In the genomic region with DNA sequence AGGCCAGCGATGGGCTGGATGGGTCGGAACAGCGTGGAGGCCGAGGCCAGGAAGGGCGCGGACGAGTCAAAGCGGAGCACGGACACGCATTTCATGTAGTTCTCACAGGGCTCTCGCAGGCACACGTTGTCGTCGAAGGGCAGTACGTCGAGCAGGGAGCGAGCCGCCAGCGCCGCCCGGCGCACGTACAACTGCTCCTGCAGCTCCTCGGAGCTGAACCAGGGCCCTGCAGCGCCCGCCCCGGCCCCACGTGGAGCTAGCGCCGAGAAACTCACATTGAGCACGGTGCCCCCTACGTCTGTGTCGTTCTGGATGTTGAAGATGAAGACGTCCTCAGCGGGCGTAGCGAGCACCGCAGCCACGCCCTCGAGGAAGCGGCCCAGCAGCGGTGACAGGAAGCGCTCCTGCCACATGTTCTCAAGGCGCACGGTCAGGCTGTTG, we compare ENCODE assay signal across 9 cellular contexts. TPM values are rescaled to one million over a fixed set of nuclear protein-coding genes. Genes with fewer than 3 reads are reported as not detected.
DNase-seq lines count a peak whose midpoint lies in the region; ATAC-seq, FAIRE-seq and TF ChIP-seq lines count a peak whose summit lies in the region.
"Had no signal": no experiment of that assay in that cellular context is flagged by ENCODE, and none has a peak within 500 bp of the region (broad histone marks: within the 10 kb centered on the region; RNA-seq: fewer than 3 reads in every experiment).

No MANE protein-coding gene starts in this region.

- H3K27ac Mint-ChIP-seq in CD8-positive, alpha-beta memory T cell, result peak overlapping the region in 7 of 8 donors; percentile 45 to 82 (median 75)
- peak overlapping the region; percentile 34 to 65 for H3K27ac Mint-ChIP-seq in T-cell

- TF ChIP-seq CTCF in endothelial cell of umbilical vein (IDR thresholded peaks at IDR 0.05; ENCODE audit: extremely low read depth in 1 of 2, insufficient read depth in 1 of 2, low read depth in 1 of 2, low read length in 2 of 2), result no peak
- TF ChIP-seq CTCF in gastrocnemius medialis (IDR thresholded peaks at IDR 0.05 in 4 of 5, conservative IDR thresholded peaks at IDR 0.05 in 1 of 5), result no peak

- no peaks in the 10 kb centered on the region for H3K36me3 ChIP-seq in CD8-positive, alpha-beta memory T cell (ENCODE audit: insufficient read depth, low read length)
- H3K36me3 ChIP-seq in endothelial cell of umbilical vein (ENCODE audit: control insufficient read depth in 2 of 2, extremely low read depth in 1 of 2, insufficient read depth in 2 of 2, low read length in 2 of 2) (no peaks in the 10 kb centered on the region), gastrocnemius medialis (no peaks in the 10 kb centered on the region)

- H3K27ac ChIP-seq in CD8-positive, alpha-beta memory T cell (ENCODE audit: low read depth, low read length), result peak overlapping the region; percentile 57
- H3K27ac ChIP-seq in endothelial cell of umbilical vein (ENCODE audit: insufficient read depth, low read depth, low read length) (no peak overlapping the region), gastrocnemius medialis (peak overlapping the region; percentile 35 to 84 (median 62))

- peak overlapping the region; percentile 67 to 91 (median 75) for H3K4me3 Mint-ChIP-seq in CD8-positive, alpha-beta memory T cell
- H3K4me3 Mint-ChIP-seq in T-cell, result peak overlapping the region; percentile 65 to 74 (median 72)

- in situ Hi-C loops in gastrocnemius medialis (cut with MboI; ENCODE audit: low sequenced_read_pairs in 4 of 4), result no loop called here

- peak overlapping the region; percentile 35 for H3K4me2 ChIP-seq in endothelial cell of umbilical vein (ENCODE audit: insufficient read depth, low read length)

- CTCF ChIA-PET in CD8-positive, alpha-beta memory T cell (lab: Charles Lee), result interaction anchor here (1.0 to 3.3 kb wide), 5 partner anchors 17 to 256 kb away, joined by 3 to 15 read pairs (median 4); a partner anchor contains a TSS
- CTCF ChIA-PET in T-cell (lab: Charles Lee) (interaction anchor here in 1 of 2 donors (0.6 kb wide), 1 partner anchor 497 kb away, joined by 3 read pairs; no protein-coding TSS in a partner anchor), endothelial cell of umbilical vein (lab: Charles Lee) (interaction anchor here (0.7 to 5.1 kb wide), 6 partner anchors 12 to 257 kb away, joined by 3 to 32 read pairs (median 3); a partner anchor contains a TSS)

- POLR2A ChIA-PET in CD8-positive, alpha-beta memory T cell (lab: Charles Lee), result interaction anchor here (1.0 kb wide), 1 partner anchor 21 kb away, joined by 4 read pairs; a partner anchor contains a TSS
- POLR2A ChIA-PET in T-cell (lab: Charles Lee), result no interaction called here
- POLR2A ChIA-PET in endothelial cell of umbilical vein (lab: Charles Lee), result no interaction called here

- dilution Hi-C loops in endothelial cell of umbilical vein (cut with MboI; ENCODE audit: extremely low pct_ligation_motif_present, low sequenced_read_pairs), result no loop called here

- no peaks in the 10 kb centered on the region for H3K79me2 ChIP-seq in endothelial cell of umbilical vein (ENCODE audit: control insufficient read depth, insufficient read depth, low read length)

- H3K9me3 ChIP-seq in CD8-positive, alpha-beta memory T cell (ENCODE audit: low read length), result no peaks in the 10 kb centered on the region
- H3K9me3 ChIP-seq in endothelial cell of umbilical vein (replicated peaks; ENCODE audit: control insufficient read depth, insufficient read depth, low read length), result no peaks in the 10 kb centered on the region
- H3K9me3 ChIP-seq in gastrocnemius medialis, result no peaks in the 10 kb centered on the region

- peaks cover 4 to 36% (median 7%) of the 10 kb centered on the region in 3 donors for H3K4me1 Mint-ChIP-seq in CD8-positive, alpha-beta memory T cell
- peaks cover 0 to 26% (median 15%) of the 10 kb centered on the region in 3 donors for H3K4me1 Mint-ChIP-seq in T-cell

- FAIRE-seq in endothelial cell of umbilical vein (lab: Jason Lieb, UNC) (no peak), HTR-8/SVneo (lab: Jason Lieb, UNC) (no peak), GM12891 (lab: Jason Lieb, UNC) (no peak)

- H3K9me1 ChIP-seq in endothelial cell of umbilical vein (replicated peaks; ENCODE audit: control insufficient read depth, extremely low read depth, insufficient read depth, low read length), result no peaks in the 10 kb centered on the region

- intact Hi-C loops in endothelial cell of umbilical vein (cut with micrococcal nuclease), result loop anchor here (1.0 to 2.0 kb wide), 5 partner anchors 22 to 256 kb away; a partner anchor contains a TSS
- intact Hi-C loops in gastrocnemius medialis (cut with DNase I; ENCODE audit: low total_unique reads), result loop anchor here (1.0 kb wide), 1 partner anchor 22 kb away; a partner anchor contains a TSS

- H3K4me1 ChIP-seq in CD8-positive, alpha-beta memory T cell (ENCODE audit: insufficient read depth, low read length), result peaks cover 19% of the 10 kb centered on the region
- peaks cover 7% of the 10 kb centered on the region for H3K4me1 ChIP-seq in endothelial cell of umbilical vein (ENCODE audit: control insufficient read depth, extremely low read depth, insufficient read depth, low read length)
- H3K4me1 ChIP-seq in gastrocnemius medialis, result peaks cover 0 to 16% of the 10 kb centered on the region in 2 donors

- ATAC-seq in T-cell (replicated peaks in 1 of 4) (peak in 1 of 4 experiments; percentile 15), gastrocnemius medialis (no peak)

- TF ChIP-seq POLR2A in endothelial cell of umbilical vein (IDR thresholded peaks at IDR 0.05; ENCODE audit: low read depth, low read length) (no peak), gastrocnemius medialis (IDR thresholded peaks at IDR 0.05) (no peak), GM12891 (IDR thresholded peaks at IDR 0.05; ENCODE audit: low read depth, low read length) (no peak)

- H3K36me3 Mint-ChIP-seq in CD8-positive, alpha-beta memory T cell, result peaks cover 0 to 7% (median 1%) of the 10 kb centered on the region in 3 donors
- no peaks in the 10 kb centered on the region for H3K36me3 Mint-ChIP-seq in T-cell

- H2AFZ ChIP-seq in endothelial cell of umbilical vein (ENCODE audit: low read depth, low read length), result peak overlapping the region; percentile 92

- no peak overlapping the region for H3K9ac ChIP-seq in endothelial cell of umbilical vein (replicated peaks; ENCODE audit: extremely low read depth, insufficient read depth, low read length)

- peaks cover 1% of the 10 kb centered on the region for H3K27me3 ChIP-seq in CD8-positive, alpha-beta memory T cell (ENCODE audit: insufficient read depth, low read length, poor library complexity, severe bottlenecking)
- H3K27me3 ChIP-seq in endothelial cell of umbilical vein (ENCODE audit: control insufficient read depth in 2 of 2, insufficient read depth in 2 of 2, low read length in 2 of 2), result peaks cover 0 to under 1% of the 10 kb centered on the region in 2 experiments
- peaks cover 3 to 13% (median 10%) of the 10 kb centered on the region in 3 donors for H3K27me3 ChIP-seq in gastrocnemius medialis

- BruUV-seq in endothelial cell of umbilical vein (replicated peaks; lab: Mats Ljungman, UMichigan), result no TSS peak

- peaks cover 3 to 9% of the 10 kb centered on the region in 2 donors for H3K27me3 Mint-ChIP-seq in CD8-positive, alpha-beta memory T cell
- H3K27me3 Mint-ChIP-seq in T-cell, result peaks cover 12 to 16% of the 10 kb centered on the region in 2 donors

- H4K20me1 ChIP-seq in endothelial cell of umbilical vein (replicated peaks; ENCODE audit: control insufficient read depth, extremely low read depth, insufficient read depth, low read length), result no peaks in the 10 kb centered on the region

- peak in 4 of 5 donors; percentile 20 to 64 (median 32) for DNase-seq in CD8-positive, alpha-beta memory T cell
- DNase-seq in T-cell (peak in 27 of 34 experiments; percentile 15 to 52 (median 28)), endothelial cell of umbilical vein (ENCODE audit: low read depth, low spot score) (no peak), gastrocnemius medialis (no peak), NCI-H524 treated with DMSO at 0.1 percent for 48 hours (lab: John Stamatoyannopoulos, UW) (no peak), HTR-8/SVneo (ENCODE audit: insufficient read length, low spot score) (no peak), DMS53 (lab: John Stamatoyannopoulos, UW) (no peak), GM12891 (ENCODE audit: insufficient read length, low spot score) (no peak)

- peak overlapping the region; percentile 53 for H3K4me3 ChIP-seq in CD8-positive, alpha-beta memory T cell (ENCODE audit: low read length)
- H3K4me3 ChIP-seq in endothelial cell of umbilical vein (replicated peaks in 1 of 3; ENCODE audit: insufficient read depth in 1 of 3, low read depth in 1 of 3, low read length in 3 of 3), result peak overlapping the region in 2 of 3 experiments; percentile 18 to 46
- H3K4me3 ChIP-seq in gastrocnemius medialis, result peak overlapping the region; percentile 56 to 89 (median 64)

- peaks cover 0 to 1% (median 0%) of the 10 kb centered on the region in 5 donors for H3K9me3 Mint-ChIP-seq in CD8-positive, alpha-beta memory T cell
- H3K9me3 Mint-ChIP-seq in T-cell, result no peaks in the 10 kb centered on the region

RNA-seq across cellular contexts. Expression of a gene that starts 5.8 kb away (rescaled TPM):
- 10 to 100 TPM; 19.3 TPM for total RNA-seq in CD8-positive, alpha-beta memory T cell
- 0.41 TPM for polyA plus RNA-seq in CD8-positive, alpha-beta memory T cell
- total RNA-seq in T-cell (1 to 10 TPM; 5.6 to 7.4 (median 6.2) TPM), endothelial cell of umbilical vein (0.46 and 0.71 TPM in 2 replicates), gastrocnemius medialis (under 1 TPM in 3 of 4 donors, not detected in 1; 0.02 to 0.25 (median 0.05) TPM)
- 0.25 and 0.32 TPM in 2 replicates for polyA plus RNA-seq in endothelial cell of umbilical vein
- 0.12 and 0.16 TPM in 2 replicates for polyA plus RNA-seq in endothelial cell of umbilical vein (2011; cell fraction: cytosol; rRNA removed)
- polyA plus RNA-seq in endothelial cell of umbilical vein (2011; cell fraction: nucleus; rRNA removed), result 0.90 and 1.2 TPM in 2 replicates
- 0.24 and 0.37 TPM in 2 replicates for polyA plus RNA-seq in endothelial cell of umbilical vein (2012)
- polyA minus RNA-seq in endothelial cell of umbilical vein, result 0.36 and 0.76 TPM in 2 replicates
- polyA minus RNA-seq in endothelial cell of umbilical vein (2011; cell fraction: cytosol; rRNA and poly(A)+ RNA removed), result 3.7 TPM
- 0.82 and 1.0 TPM in 2 replicates for polyA minus RNA-seq in endothelial cell of umbilical vein (2011; cell fraction: nucleus; rRNA and poly(A)+ RNA removed)
- polyA plus RNA-seq in GM12891 (2012; ENCODE audit: low read depth, missing spikeins), result 0.35 TPM

RNA-seq across cellular contexts. Expression of a gene that starts 21.6 kb away (rescaled TPM):
- 10 to 100 TPM; 26.4 to 28.6 TPM for total RNA-seq in CD8-positive, alpha-beta memory T cell
- 4.9 TPM for polyA plus RNA-seq in CD8-positive, alpha-beta memory T cell
- 10 to 100 TPM; 16.2 to 36.4 (median 29.2) TPM for total RNA-seq in T-cell
- total RNA-seq in endothelial cell of umbilical vein, result 32.2 and 34.8 TPM in 2 replicates
- 31.0 and 35.3 TPM in 2 replicates for polyA plus RNA-seq in endothelial cell of umbilical vein
- 11.0 and 13.2 TPM in 2 replicates for polyA plus RNA-seq in endothelial cell of umbilical vein (2011; cell fraction: cytosol; rRNA removed)
- 277 and 301 TPM in 2 replicates for polyA plus RNA-seq in endothelial cell of umbilical vein (2011; cell fraction: nucleus; rRNA removed)
- polyA plus RNA-seq in endothelial cell of umbilical vein (2012), result 16.9 and 17.3 TPM in 2 replicates
- polyA minus RNA-seq in endothelial cell of umbilical vein, result 19.7 and 30.4 TPM in 2 replicates
- 16.7 TPM for polyA minus RNA-seq in endothelial cell of umbilical vein (2011; cell fraction: cytosol; rRNA and poly(A)+ RNA removed)
- 43.9 and 50.3 TPM in 2 replicates for polyA minus RNA-seq in endothelial cell of umbilical vein (2011; cell fraction: nucleus; rRNA and poly(A)+ RNA removed)
- 10 to 100 TPM in 2 of 4 donors, 1 to 10 TPM in 2; 6.1 to 17.3 (median 10.1) TPM for total RNA-seq in gastrocnemius medialis
- 6.7 TPM for polyA plus RNA-seq in GM12891 (2012; ENCODE audit: low read depth, missing spikeins)

RNA-seq across cellular contexts. Expression of a gene that starts 28.9 kb away (rescaled TPM):
- 10 to 100 TPM; 29.2 to 30.2 TPM for total RNA-seq in CD8-positive, alpha-beta memory T cell
- 11.0 TPM for polyA plus RNA-seq in CD8-positive, alpha-beta memory T cell
- total RNA-seq in T-cell (10 to 100 TPM; 17.4 to 23.4 (median 20.4) TPM), endothelial cell of umbilical vein (12.8 and 13.4 TPM in 2 replicates), gastrocnemius medialis (10 to 100 TPM; 13.2 to 33.1 (median 19.4) TPM)
- 19.1 and 26.2 TPM in 2 replicates for polyA plus RNA-seq in endothelial cell of umbilical vein
- 9.7 and 12.6 TPM in 2 replicates for polyA plus RNA-seq in endothelial cell of umbilical vein (2011; cell fraction: cytosol; rRNA removed)
- 19.1 and 21.3 TPM in 2 replicates for polyA plus RNA-seq in endothelial cell of umbilical vein (2011; cell fraction: nucleus; rRNA removed)
- 9.0 and 9.2 TPM in 2 replicates for polyA plus RNA-seq in endothelial cell of umbilical vein (2012)
- 15.3 and 27.1 TPM in 2 replicates for polyA minus RNA-seq in endothelial cell of umbilical vein
- 22.5 TPM for polyA minus RNA-seq in endothelial cell of umbilical vein (2011; cell fraction: cytosol; rRNA and poly(A)+ RNA removed)
- polyA minus RNA-seq in endothelial cell of umbilical vein (2011; cell fraction: nucleus; rRNA and poly(A)+ RNA removed), result 7.6 and 11.2 TPM in 2 replicates
- polyA plus RNA-seq in GM12891 (2012; ENCODE audit: low read depth, missing spikeins), result 22.4 TPM

RNA-seq across cellular contexts. Expression of a gene that starts 35.3 kb away (rescaled TPM):
- not detected for total RNA-seq in CD8-positive, alpha-beta memory T cell
- polyA plus RNA-seq in CD8-positive, alpha-beta memory T cell, result not detected
- under 1 TPM in 1 of 5 donors, not detected in 4; 0.39 TPM for total RNA-seq in T-cell
- not detected in 2 replicates for total RNA-seq in endothelial cell of umbilical vein
- polyA plus RNA-seq in endothelial cell of umbilical vein, result not detected in 2 replicates
- not detected in 2 replicates for polyA plus RNA-seq in endothelial cell of umbilical vein (2011; cell fraction: cytosol; rRNA removed)
- polyA plus RNA-seq in endothelial cell of umbilical vein (2011; cell fraction: nucleus; rRNA removed), result 0.51 TPM in 1 of 2 replicates, not detected in the other
- polyA plus RNA-seq in endothelial cell of umbilical vein (2012), result not detected in 2 replicates
- polyA minus RNA-seq in endothelial cell of umbilical vein, result not detected in 2 replicates
- not detected for polyA minus RNA-seq in endothelial cell of umbilical vein (2011; cell fraction: cytosol; rRNA and poly(A)+ RNA removed)
- not detected in 2 replicates for polyA minus RNA-seq in endothelial cell of umbilical vein (2011; cell fraction: nucleus; rRNA and poly(A)+ RNA removed)
- total RNA-seq in gastrocnemius medialis, result not detected
- not detected for polyA plus RNA-seq in GM12891 (2012; ENCODE audit: low read depth, missing spikeins)
- total RNA-seq: mesenteric fat pad had no signal

RNA-seq across cellular contexts. Expression of a gene that starts 47.4 kb away (rescaled TPM):
- total RNA-seq in CD8-positive, alpha-beta memory T cell, result 100 to 1,000 TPM; 244 to 245 TPM
- polyA plus RNA-seq in CD8-positive, alpha-beta memory T cell, result 172 TPM
- total RNA-seq in T-cell (100 to 1,000 TPM in 2 of 5 donors, 10 to 100 TPM in 3; 93.0 to 109 (median 98.4) TPM), endothelial cell of umbilical vein (184 and 186 TPM in 2 replicates), gastrocnemius medialis (100 to 1,000 TPM; 679 to 861 (median 720) TPM)
- 415 and 427 TPM in 2 replicates for polyA plus RNA-seq in endothelial cell of umbilical vein
- polyA plus RNA-seq in endothelial cell of umbilical vein (2011; cell fraction: cytosol; rRNA removed), result 307 and 337 TPM in 2 replicates
- 290 and 315 TPM in 2 replicates for polyA plus RNA-seq in endothelial cell of umbilical vein (2011; cell fraction: nucleus; rRNA removed)
- 171 and 242 TPM in 2 replicates for polyA plus RNA-seq in endothelial cell of umbilical vein (2012)
- polyA minus RNA-seq in endothelial cell of umbilical vein, result 542 and 636 TPM in 2 replicates
- 468 TPM for polyA minus RNA-seq in endothelial cell of umbilical vein (2011; cell fraction: cytosol; rRNA and poly(A)+ RNA removed)
- polyA minus RNA-seq in endothelial cell of umbilical vein (2011; cell fraction: nucleus; rRNA and poly(A)+ RNA removed), result 79.8 and 86.9 TPM in 2 replicates
- 167 TPM for polyA plus RNA-seq in GM12891 (2012; ENCODE audit: low read depth, missing spikeins)

Comparison
In these comparisons a context has a peak if more than half of its experiments do, and no peak if none do; other contexts are left out.
1. DNase-seq: peak in CD8-positive, alpha-beta memory T cell (4 of 5) and T-cell (27 of 34); none in endothelial cell of umbilical vein (single experiment), gastrocnemius medialis (0 of 2), NCI-H524 treated with DMSO at 0.1 percent for 48 hours (single experiment), HTR-8/SVneo (single experiment), DMS53 (single experiment) and GM12891 (single experiment).
2. Peak in every context shown above with its lines, with median percentiles within 50 percentile points of each other: H3K4me3 ChIP-seq.